1 cellular context compared by ENCODE assay signal in genomic region chr5:155402927-155403645, GRCh38.
TF ChIP-seq lines count a peak whose summit lies in the region.

No MANE protein-coding gene starts in this region.

TF ChIP-seq in HEK293, 187 proteins besides CTCF, POLR2A, EP300 and RAD21 (continued from another document):
- TF ChIP-seq ZNF518A (tag by site-specific recombination; conservative IDR thresholded peaks at IDR 0.05; ENCODE audit: low read depth): no peak
- no peak for TF ChIP-seq GFI1B (tag by site-specific recombination; IDR thresholded peaks at IDR 0.05)
